In the genomic region with DNA sequence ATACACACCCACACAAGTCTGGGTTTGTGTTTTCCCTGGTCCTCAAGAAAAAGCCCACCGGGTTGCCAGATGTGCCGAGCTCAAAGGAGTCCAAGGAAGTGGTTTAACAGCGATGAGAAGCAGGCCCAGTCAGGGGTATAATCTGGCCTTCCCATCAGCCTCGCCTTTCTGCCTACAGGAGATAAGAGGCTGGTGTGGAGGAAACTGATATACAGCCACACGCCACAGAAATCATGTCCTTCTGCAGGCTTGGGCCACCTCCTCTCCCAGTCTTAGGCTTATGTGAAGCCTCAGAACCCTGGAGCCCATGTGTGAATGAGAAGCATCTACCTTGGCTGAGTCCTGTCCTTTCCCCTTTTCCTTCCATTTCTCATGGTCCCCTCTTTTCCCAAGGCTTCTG, we compare ENCODE assay signal across 19 cellular contexts. TPM values are rescaled to one million over a fixed set of nuclear protein-coding genes. Genes with fewer than 3 reads are reported as not detected.
"Had no signal": no experiment of that assay in that cellular context is flagged by ENCODE, and none has a peak within 500 bp of the region (broad histone marks: within the 10 kb centered on the region; RNA-seq: fewer than 3 reads in every experiment).

No MANE protein-coding gene starts in this region.

- H3K4me1 ChIP-seq: esophagus muscularis mucosa, prostate gland, right atrium auricular region, tibial artery had no signal

- H3K36me3 Mint-ChIP-seq: activated naive CD8-positive, alpha-beta T cell; memory B cell; naive thymus-derived CD8-positive, alpha-beta T cell had no signal

- H3K27ac Mint-ChIP-seq: activated naive CD8-positive, alpha-beta T cell; activated T-helper 1 cell treated with anti-CD3 and anti-CD28 coated beads, Interleukin-12 subunit alpha, Interleukin-12 subunit beta, Interleukin-2, Interleukin-4 antibody, amounts not matched to agents 30 ng/mL and 10 ng/mL and 1 ng/mL, durations not matched to agents 14 hours and 24 hours and 36 hours; memory B cell; naive thymus-derived CD8-positive, alpha-beta T cell had no signal

- H3K9me3 ChIP-seq: esophagus muscularis mucosa, prostate gland, right atrium auricular region, tibial artery had no signal

- DNase-seq: activated CD4-positive, alpha-beta T cell treated with anti-CD3 and anti-CD28 coated beads, Interleukin-2, amount 50 U/mL, for 48 hours; activated gamma-delta T cell treated with Interleukin-2 at 50 U/mL for 16 hours; cerebellar nuclear complex; cortex of kidney; effector CD4-positive, alpha-beta T cell; naive thymus-derived CD8-positive, alpha-beta T cell; stimulated activated naive CD8-positive, alpha-beta T cell treated with anti-CD3 and anti-CD28 coated beads, Interleukin-15, Interleukin-2, amounts not matched to agents 100 U/mL and 50 U/mL, for 24 hours; substantia nigra; T1000; tibial artery had no signal

- H3K36me3 ChIP-seq: esophagus muscularis mucosa, prostate gland, right atrium auricular region, tibial artery had no signal

- H3K4me1 Mint-ChIP-seq: memory B cell had no signal

- FAIRE-seq: bronchial epithelial cell, urothelium cell line had no signal

- H3K27me3 ChIP-seq: hepatocyte, right atrium auricular region had no signal

- H3K4me3 ChIP-seq: esophagus muscularis mucosa, hepatocyte, prostate gland, right atrium auricular region, tibial artery had no signal

- H3K4me3 Mint-ChIP-seq: activated naive CD8-positive, alpha-beta T cell; activated T-helper 1 cell treated with anti-CD3 and anti-CD28 coated beads, Interleukin-12 subunit alpha, Interleukin-12 subunit beta, Interleukin-2, Interleukin-4 antibody, amounts not matched to agents 30 ng/mL and 10 ng/mL and 1 ng/mL, durations not matched to agents 14 hours and 24 hours and 36 hours; memory B cell; naive thymus-derived CD8-positive, alpha-beta T cell had no signal

- ATAC-seq: naive thymus-derived CD8-positive, alpha-beta T cell; stimulated activated naive CD8-positive, alpha-beta T cell treated with anti-CD3 and anti-CD28 coated beads, Interleukin-15, Interleukin-2, amounts not matched to agents 100 U/mL and 50 U/mL, for 24 hours had no signal

- H3K9me3 Mint-ChIP-seq: activated T-helper 1 cell treated with anti-CD3 and anti-CD28 coated beads, Interleukin-12 subunit alpha, Interleukin-12 subunit beta, Interleukin-2, Interleukin-4 antibody, amounts not matched to agents 30 ng/mL and 10 ng/mL and 1 ng/mL, durations not matched to agents 14 hours and 24 hours and 36 hours; memory B cell; naive thymus-derived CD8-positive, alpha-beta T cell had no signal

- H3K27ac ChIP-seq: esophagus muscularis mucosa, hepatocyte, prostate gland, right atrium auricular region, tibial artery had no signal

RNA-seq across cellular contexts. Expression of a gene that starts 43.6 kb away (rescaled TPM):
- total RNA-seq: activated T-helper 1 cell treated with anti-CD3 and anti-CD28 coated beads, Interleukin-12 subunit alpha, Interleukin-12 subunit beta, Interleukin-2, Interleukin-4 antibody, amounts not matched to agents 30 ng/mL and 10 ng/mL and 1 ng/mL, durations not matched to agents 14 hours and 24 hours and 36 hours had no signal
